In the genomic region with DNA sequence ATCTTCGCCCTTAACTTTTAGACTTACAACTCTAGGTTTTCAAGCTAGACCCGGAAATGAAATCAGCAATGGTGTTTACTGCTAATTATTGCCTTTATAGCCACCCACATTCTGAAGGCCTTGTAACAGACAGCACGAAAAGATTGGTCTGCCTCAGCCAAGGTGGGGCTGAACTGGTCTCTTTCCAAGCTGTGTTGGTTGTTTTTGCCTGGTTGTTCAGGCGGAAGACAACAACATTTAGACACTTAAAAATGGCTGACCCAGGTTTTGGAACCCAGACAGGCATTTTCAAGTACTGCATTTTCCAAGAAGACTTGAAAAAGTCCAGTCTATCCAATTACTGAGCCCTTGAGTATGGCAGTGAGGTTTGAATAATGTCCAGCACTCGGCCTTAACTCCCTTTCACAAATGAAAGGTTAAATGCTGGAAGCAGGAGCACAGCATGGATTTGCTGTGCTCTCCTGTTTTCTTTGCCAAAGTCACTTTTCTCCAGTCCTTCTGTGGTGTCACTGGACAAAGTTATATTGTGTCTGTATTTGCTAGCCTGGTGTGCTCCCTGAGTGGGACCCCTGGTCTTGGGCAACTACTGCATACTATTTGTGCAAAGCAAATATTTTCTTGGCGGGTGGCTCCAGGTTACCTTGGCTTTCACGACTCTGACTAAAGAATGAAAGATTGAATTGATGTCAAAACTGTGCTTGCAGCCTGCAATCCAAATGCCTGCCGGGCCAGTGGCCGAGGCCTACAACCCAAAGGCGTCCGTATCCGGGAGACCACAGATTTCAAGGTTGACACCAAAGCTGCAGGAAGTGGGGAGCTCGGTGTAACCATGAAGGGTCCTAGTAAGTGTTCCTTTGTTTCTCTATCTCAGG, we compare ENCODE assay signal across 15 cellular contexts.
DNase-seq lines count a peak whose midpoint lies in the region; ATAC-seq and TF ChIP-seq lines count a peak whose summit lies in the region.
"Had no signal": no experiment of that assay in that cellular context is flagged by ENCODE, and none has a peak within 500 bp of the region (broad histone marks: within the 10 kb centered on the region; RNA-seq: fewer than 3 reads in every experiment).

No MANE protein-coding gene starts in this region.

- H3K4me3 Mint-ChIP-seq in endodermal cell (no peak overlapping the region), mesothelial cell of epicardium (no peak overlapping the region)

- H3K9me3 ChIP-seq in endodermal cell (ENCODE audit: control insufficient read depth, low read length) (no peaks in the 10 kb centered on the region), spleen (no peaks in the 10 kb centered on the region)
- H3K9me3 ChIP-seq: vagina had no signal

- no peak for TF ChIP-seq POLR2A in spleen (IDR thresholded peaks at IDR 0.05)

- intact Hi-C loops in spleen (cut with DNase I; ENCODE audit: low total_unique reads): no loop called here

- H3K27ac Mint-ChIP-seq in endodermal cell: peak overlapping the region; percentile 21
- H3K27ac Mint-ChIP-seq in mesothelial cell of epicardium: peak overlapping the region; percentile 85

- H3K4me1 Mint-ChIP-seq in endodermal cell (no peaks in the 10 kb centered on the region), mesothelial cell of epicardium (peaks cover 24% of the 10 kb centered on the region)

- TF ChIP-seq CTCF in LNCaP clone FGC (IDR thresholded peaks at IDR 0.05; ENCODE audit: control insufficient read depth, extremely low read depth, insufficient read depth) (no peak), endodermal cell (conservative IDR thresholded peaks at IDR 0.05) (no peak), mesothelial cell of epicardium (IDR thresholded peaks at IDR 0.05; ENCODE audit: unreplicated experiment) (no peak), spleen (IDR thresholded peaks at IDR 0.05 in 8 of 11, conservative IDR thresholded peaks at IDR 0.05 in 3 of 11) (no peak)

- H3K4me3 ChIP-seq in LNCaP clone FGC (ENCODE audit: low read depth, low read length) (no peak overlapping the region), endodermal cell (ENCODE audit: low read length) (no peak overlapping the region), spleen (no peak overlapping the region)
- H3K4me3 ChIP-seq: GM12878, vagina had no signal

- WGBS in endodermal cell (ENCODE audit: insufficient coverage in 1 of 2, insufficient read length in 1 of 2), 2 experiments: 92 to 95% methylated on average over 13 of the region's 13 CpGs
- WGBS in spleen, 5 donors: 70 to 85% (median 72%) methylated on average over 13 of the region's 13 CpGs

- H3K4me1 ChIP-seq in endodermal cell (ENCODE audit: control insufficient read depth, insufficient read depth, low read length): no peaks in the 10 kb centered on the region
- peaks cover 0 to 24% (median 0%) of the 10 kb centered on the region in 6 donors for H3K4me1 ChIP-seq in spleen

- H3K27me3 Mint-ChIP-seq in endodermal cell (ENCODE audit: insufficient read depth) (no peaks in the 10 kb centered on the region), mesothelial cell of epicardium (ENCODE audit: low read depth) (no peaks in the 10 kb centered on the region)

- H3K9me3 Mint-ChIP-seq in endodermal cell: no peaks in the 10 kb centered on the region
- no peaks in the 10 kb centered on the region for H3K9me3 Mint-ChIP-seq in mesothelial cell of epicardium

- ATAC-seq in HG03045 (IDR thresholded peaks at IDR 0.05; ENCODE audit: unreplicated experiment): no peak
- ATAC-seq: GM12878 had no signal

- H3K27ac ChIP-seq in endodermal cell (ENCODE audit: low read depth, low read length) (no peak overlapping the region), spleen (peak overlapping the region in 6 of 8 donors; percentile 2 to 56 (median 44))
- H3K27ac ChIP-seq: vagina had no signal

- H3K36me3 ChIP-seq in endodermal cell (ENCODE audit: control insufficient read depth, insufficient read depth, low read length) (peaks cover 97% of the 10 kb centered on the region), spleen (peaks cover 2 to 99% (median 48%) of the 10 kb centered on the region in 6 donors)

- peaks cover 84% of the 10 kb centered on the region for H3K36me3 Mint-ChIP-seq in endodermal cell (ENCODE audit: low read depth)
- H3K36me3 Mint-ChIP-seq in mesothelial cell of epicardium: peaks cover 48% of the 10 kb centered on the region

- no peaks in the 10 kb centered on the region for H3K27me3 ChIP-seq in endodermal cell (ENCODE audit: control insufficient read depth, insufficient read depth, low read length, poor library complexity, severe bottlenecking)
- no peaks in the 10 kb centered on the region for H3K27me3 ChIP-seq in spleen (replicated peaks in 1 of 7)
- H3K27me3 ChIP-seq: vagina had no signal

- no peak overlapping the region for H3K9ac ChIP-seq in endodermal cell (ENCODE audit: extremely low read depth, low read length, poor library complexity, severe bottlenecking)

- DNase-seq in LNCaP clone FGC (ENCODE audit: low read depth): peak; percentile 59
- no peak for DNase-seq in endodermal cell
- DNase-seq in mesothelial cell of epicardium (ENCODE audit: low spot score in 2 of 2, unreplicated experiment in 2 of 2): no peak
- no peak for DNase-seq in spleen
- DNase-seq in NCI-H526 (lab: John Stamatoyannopoulos, UW): no peak
- no peak for DNase-seq in NOMO-1 (lab: John Stamatoyannopoulos, UW; ENCODE audit: unreplicated experiment in 2 of 2)
- no peak for DNase-seq in GM03348 (ENCODE audit: low spot score)
- DNase-seq: AML-193, dermis blood vessel endothelial cell, foreskin fibroblast, MV-4-11, NCI-H226 had no signal
